Comparison of ENCODE assay signal across 1 cellular context in the genomic region with DNA sequence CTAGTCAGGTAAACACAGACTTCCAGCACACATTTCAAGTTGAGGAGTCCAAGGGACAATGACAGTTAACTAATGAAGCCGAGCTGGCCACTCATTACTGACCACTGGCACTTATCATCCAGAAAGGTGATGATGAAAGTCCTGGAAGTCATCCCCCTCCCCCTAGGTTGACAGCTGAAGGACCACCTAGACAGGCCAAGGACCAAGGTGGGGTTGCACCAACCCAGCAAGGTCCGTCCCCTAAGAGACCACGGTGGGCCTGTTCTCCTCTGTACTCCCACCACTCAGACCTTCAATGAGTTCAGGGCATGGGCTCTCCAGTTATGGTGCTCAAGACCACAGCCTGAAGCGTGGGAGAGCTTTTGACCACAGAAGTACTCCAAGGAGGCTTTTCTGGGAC.
TF ChIP-seq lines count a peak whose summit lies in the region.

No MANE protein-coding gene starts in this region.

TF ChIP-seq in SK-N-SH, 30 proteins besides CTCF, POLR2A, EP300 and RAD21 (continued from another document):
- TF ChIP-seq, protein P1, sequence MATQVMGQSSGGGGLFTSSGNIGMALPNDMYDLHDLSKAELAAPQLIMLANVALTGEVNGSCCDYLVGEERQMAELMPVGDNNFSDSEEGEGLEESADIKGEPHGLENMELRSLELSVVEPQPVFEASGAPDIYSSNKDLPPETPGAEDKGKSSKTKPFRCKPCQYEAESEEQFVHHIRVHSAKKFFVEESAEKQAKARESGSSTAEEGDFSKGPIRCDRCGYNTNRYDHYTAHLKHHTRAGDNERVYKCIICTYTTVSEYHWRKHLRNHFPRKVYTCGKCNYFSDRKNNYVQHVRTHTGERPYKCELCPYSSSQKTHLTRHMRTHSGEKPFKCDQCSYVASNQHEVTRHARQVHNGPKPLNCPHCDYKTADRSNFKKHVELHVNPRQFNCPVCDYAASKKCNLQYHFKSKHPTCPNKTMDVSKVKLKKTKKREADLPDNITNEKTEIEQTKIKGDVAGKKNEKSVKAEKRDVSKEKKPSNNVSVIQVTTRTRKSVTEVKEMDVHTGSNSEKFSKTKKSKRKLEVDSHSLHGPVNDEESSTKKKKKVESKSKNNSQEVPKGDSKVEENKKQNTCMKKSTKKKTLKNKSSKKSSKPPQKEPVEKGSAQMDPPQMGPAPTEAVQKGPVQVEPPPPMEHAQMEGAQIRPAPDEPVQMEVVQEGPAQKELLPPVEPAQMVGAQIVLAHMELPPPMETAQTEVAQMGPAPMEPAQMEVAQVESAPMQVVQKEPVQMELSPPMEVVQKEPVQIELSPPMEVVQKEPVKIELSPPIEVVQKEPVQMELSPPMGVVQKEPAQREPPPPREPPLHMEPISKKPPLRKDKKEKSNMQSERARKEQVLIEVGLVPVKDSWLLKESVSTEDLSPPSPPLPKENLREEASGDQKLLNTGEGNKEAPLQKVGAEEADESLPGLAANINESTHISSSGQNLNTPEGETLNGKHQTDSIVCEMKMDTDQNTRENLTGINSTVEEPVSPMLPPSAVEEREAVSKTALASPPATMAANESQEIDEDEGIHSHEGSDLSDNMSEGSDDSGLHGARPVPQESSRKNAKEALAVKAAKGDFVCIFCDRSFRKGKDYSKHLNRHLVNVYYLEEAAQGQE (IDR thresholded peaks at IDR 0.05; ENCODE audit: low read depth, low read length) = no peak
- TF ChIP-seq YY1 (IDR thresholded peaks at IDR 0.05; ENCODE audit: low read depth) = no peak
- no peak for TF ChIP-seq FOXM1 (IDR thresholded peaks at IDR 0.05; ENCODE audit: low read depth)
- no peak for TF ChIP-seq SMC3 (IDR thresholded peaks at IDR 0.05; ENCODE audit: low read depth, low read length)
- TF ChIP-seq RFX5 (IDR thresholded peaks at IDR 0.05; ENCODE audit: low read length) = no peak
- TF ChIP-seq GATA2 (CRISPR knock-in tag; IDR thresholded peaks at IDR 0.05) = no peak
- TF ChIP-seq MXI1 (IDR thresholded peaks at IDR 0.05; ENCODE audit: low read depth, low read length) = no peak
- TF ChIP-seq CHD2 (IDR thresholded peaks at IDR 0.05; ENCODE audit: low read length, partially characterized antibody) = no peak
- no peak for TF ChIP-seq GABPA (IDR thresholded peaks at IDR 0.05; ENCODE audit: low read depth)
- TF ChIP-seq FOSL2 (IDR thresholded peaks at IDR 0.05; ENCODE audit: borderline replicate concordance, low read depth) = no peak
TF ChIP-seq in SK-N-SH: peak in this region for 0.
